1 cellular context compared by ENCODE assay signal in genomic region chr9:3474821-3475220, GRCh38.
TF ChIP-seq lines count a peak whose summit lies in the region.

No MANE protein-coding gene starts in this region.

TF ChIP-seq in endothelial cell of umbilical vein, 7 proteins besides CTCF, POLR2A, EP300 and RAD21:
- TF ChIP-seq MAX (IDR thresholded peaks at IDR 0.05; ENCODE audit: insufficient read depth, insufficient read length): no peak
TF ChIP-seq in endothelial cell of umbilical vein: peak in this region for 0.
